Comparison of ENCODE assay signal across 8 cellular contexts in genomic region chr11:133966924-133967598, GRCh38. TPM values are rescaled to one million over a fixed set of nuclear protein-coding genes. Genes with fewer than 3 reads are reported as not detected.
DNase-seq lines count a peak whose midpoint lies in the region; ATAC-seq, FAIRE-seq and TF ChIP-seq lines count a peak whose summit lies in the region.

No MANE protein-coding gene starts in this region.

- H3K9me3 ChIP-seq in kidney (ENCODE audit: control insufficient read depth in 1 of 2, low read length in 2 of 2) = no peaks in the 10 kb centered on the region

- no peak for TF ChIP-seq CTCF in kidney (IDR thresholded peaks at IDR 0.05; ENCODE audit: borderline replicate concordance, extremely low read depth, insufficient read depth)

- H3K4me1 ChIP-seq in kidney (ENCODE audit: control insufficient read depth in 1 of 2, insufficient read depth in 1 of 2, low read depth in 1 of 2, low read length in 2 of 2) = no peaks in the 10 kb centered on the region

- no peak overlapping the region for H3K27ac ChIP-seq in kidney (ENCODE audit: low read depth in 2 of 2, low read length in 2 of 2)

- ATAC-seq in left colon = peak; percentile 47

- FAIRE-seq in kidney (lab: Jason Lieb, UNC) (no peak), RCC 7860 (lab: Jason Lieb, UNC) (no peak)

- H3K27me3 Mint-ChIP-seq in activated naive CD8-positive, alpha-beta T cell = no peaks in the 10 kb centered on the region

- peak; percentile 70 for DNase-seq in AG20443 (ENCODE audit: low spot score)
- DNase-seq in left colon = peak in 1 of 2 donors; percentile 52
- DNase-seq in stimulated activated CD8-positive, alpha-beta memory T cell treated with anti-CD3 and anti-CD28 coated beads, Interleukin-4, amount 100 ng/mL, for 48 hours = peak; percentile 86
- DNase-seq in kidney = no peak
- DNase-seq in RCC 7860 (ENCODE audit: low spot score) = no peak
- DNase-seq in inferior parietal cortex (ENCODE audit: extremely low spot score) = no peak

- H3K36me3 Mint-ChIP-seq in activated naive CD8-positive, alpha-beta T cell = peaks cover 2% of the 10 kb centered on the region

- no peaks in the 10 kb centered on the region for H3K36me3 ChIP-seq in kidney (ENCODE audit: control insufficient read depth in 1 of 2, insufficient read depth in 2 of 2, low read length in 2 of 2)

- intact Hi-C loops in left colon (cut with DNase I, micrococcal nuclease) (no loop called here), kidney (cut with DNase I) (no loop called here)

- H3K4me3 Mint-ChIP-seq in activated naive CD8-positive, alpha-beta T cell = peak overlapping the region; percentile 93

- peaks cover 14% of the 10 kb centered on the region for H3K4me1 Mint-ChIP-seq in activated naive CD8-positive, alpha-beta T cell (ENCODE audit: low read depth)

- no peak overlapping the region for H3K9ac ChIP-seq in kidney (ENCODE audit: low read length in 2 of 2)

- H3K4me3 ChIP-seq in kidney (ENCODE audit: low read length in 2 of 2) = no peak overlapping the region

- H3K27ac Mint-ChIP-seq in activated naive CD8-positive, alpha-beta T cell = peak overlapping the region; percentile 97

- H3K9me3 Mint-ChIP-seq in activated naive CD8-positive, alpha-beta T cell (ENCODE audit: low read depth) = no peaks in the 10 kb centered on the region

TF ChIP-seq in PFSK-1, 5 proteins besides CTCF, POLR2A, EP300 and RAD21:
- no peak for TF ChIP-seq SIN3A (IDR thresholded peaks at IDR 0.05; ENCODE audit: borderline replicate concordance, insufficient read depth, low read length)
- TF ChIP-seq FOXP2 (optimal IDR thresholded peaks at IDR 0.05; ENCODE audit: borderline replicate concordance, extremely low read depth, extremely low read length, insufficient read depth) = peak; percentile 57
- TF ChIP-seq REST (IDR thresholded peaks at IDR 0.05; ENCODE audit: insufficient read depth in 1 of 2, low read depth in 2 of 2, low read length in 2 of 2) = 0 out of 4 replicates have a peak, but pooled peaks of 1 of the 2 experiments have one; percentile 29
- no peak for TF ChIP-seq TAF1 (IDR thresholded peaks at IDR 0.05; ENCODE audit: borderline replicate concordance, insufficient read depth, low read length)
- TF ChIP-seq POLR2AphosphoS5 (IDR thresholded peaks at IDR 0.05; ENCODE audit: low read depth, low read length) = no peak

RNA-seq across cellular contexts. Expression of gene IGSF9B, which starts 10.3 kb away (rescaled TPM):
- 4.3 TPM for polyA plus RNA-seq in PFSK-1 (2012; ENCODE audit: insufficient read length, low read depth)
- total RNA-seq in left colon = 1 to 10 TPM; 2.3 to 4.4 TPM
- 10.4 TPM for total RNA-seq in kidney
- polyA plus RNA-seq in kidney (ENCODE audit: insufficient read depth, low read depth, low replicate concordance) = 0.86 TPM

Comparison
In these comparisons a context has a peak if more than half of its experiments do, and no peak if none do; other contexts are left out.
1. DNase-seq: peak in AG20443 (single experiment) and stimulated activated CD8-positive, alpha-beta memory T cell treated with anti-CD3 and anti-CD28 coated beads, Interleukin-4, amount 100 ng/mL, for 48 hours (single experiment); none in kidney (single experiment), RCC 7860 (single experiment) and inferior parietal cortex (single experiment).